Comparison of ENCODE assay signal across 9 cellular contexts in genomic region chrX:15468036-15468435, GRCh38. TPM values are rescaled to one million over a fixed set of nuclear protein-coding genes. Genes with fewer than 3 reads are reported as not detected.
DNase-seq lines count a peak whose midpoint lies in the region; ATAC-seq and TF ChIP-seq lines count a peak whose summit lies in the region.
"Had no signal": no experiment of that assay in that cellular context is flagged by ENCODE, and none has a peak within 500 bp of the region (broad histone marks: within the 10 kb centered on the region; RNA-seq: fewer than 3 reads in every experiment).

No MANE protein-coding gene starts in this region.

- no peaks in the 10 kb centered on the region for H3K9me3 Mint-ChIP-seq in neural crest cell

- peak; percentile 61 for TF ChIP-seq CTCF in neural crest cell (conservative IDR thresholded peaks at IDR 0.05)
- TF ChIP-seq CTCF in colonic mucosa (IDR thresholded peaks at IDR 0.05), result no peak

- no peak overlapping the region for H3K4me3 Mint-ChIP-seq in neural crest cell

- DNase-seq in NCI-H1092 treated with DMSO at 0.1 percent for 48 hours (lab: John Stamatoyannopoulos, UW) (peak; percentile 21), NCI-H1092 (lab: John Stamatoyannopoulos, UW) (no peak), NCI-H82 (lab: John Stamatoyannopoulos, UW) (peak; percentile 69), epithelial cell of prostate (ENCODE audit: low read depth, low spot score) (peak; percentile 61), neural crest cell (ENCODE audit: low read depth, low spot score) (no peak), GM19240 (ENCODE audit: insufficient read length, low spot score) (no peak), colonic mucosa (no peak)

- H3K9me3 ChIP-seq in colonic mucosa, result no peaks in the 10 kb centered on the region

- peak overlapping the region; percentile 1 for H3K27ac Mint-ChIP-seq in neural crest cell (ENCODE audit: unreplicated experiment)

- no peaks in the 10 kb centered on the region for H3K36me3 ChIP-seq in colonic mucosa

- intact Hi-C loops in colonic mucosa (cut with DNase I), result no loop called here

- peaks cover 7% of the 10 kb centered on the region for H3K36me3 Mint-ChIP-seq in neural crest cell (ENCODE audit: low read depth)

- no peak overlapping the region for H3K9ac ChIP-seq in colonic mucosa (ENCODE audit: low read depth in 2 of 2, low read length in 2 of 2)

- H3K27me3 ChIP-seq in colonic mucosa, result no peaks in the 10 kb centered on the region

- H3K27me3 Mint-ChIP-seq in neural crest cell (ENCODE audit: low read depth), result no peaks in the 10 kb centered on the region

- no peak for ATAC-seq in GM21447 (IDR thresholded peaks at IDR 0.05; ENCODE audit: unreplicated experiment)

- no peak overlapping the region for H3K4me3 ChIP-seq in colonic mucosa
- H3K4me3 ChIP-seq: skin epidermis had no signal

- H3K4me1 ChIP-seq in colonic mucosa, result no peaks in the 10 kb centered on the region

- H3K27ac ChIP-seq in epithelial cell of prostate (no peak overlapping the region), colonic mucosa (no peak overlapping the region)
- H3K27ac ChIP-seq: skin epidermis had no signal

- peaks cover 10% of the 10 kb centered on the region for H3K4me1 Mint-ChIP-seq in neural crest cell

RNA-seq across cellular contexts. Expression of gene PIR, which starts 25.1 kb away (rescaled TPM):
- total RNA-seq in neural crest cell (53.4 and 58.4 TPM in 2 replicates), colonic mucosa (10 to 100 TPM; 10.3 to 20.6 TPM)

RNA-seq across cellular contexts. Expression of gene BMX, which starts 32.6 kb away (rescaled TPM):
- total RNA-seq in neural crest cell (not detected in 2 replicates), colonic mucosa (1 to 10 TPM; 1.4 to 1.8 TPM)

Comparison
In these comparisons a context has a peak if more than half of its experiments do, and no peak if none do; other contexts are left out.
1. DNase-seq: peak in NCI-H1092 treated with DMSO at 0.1 percent for 48 hours (single experiment), NCI-H82 (single experiment) and epithelial cell of prostate (single experiment); none in NCI-H1092 (single experiment), neural crest cell (single experiment), GM19240 (single experiment) and colonic mucosa (single experiment).